20 cellular contexts compared by ENCODE assay signal in the genomic region with DNA sequence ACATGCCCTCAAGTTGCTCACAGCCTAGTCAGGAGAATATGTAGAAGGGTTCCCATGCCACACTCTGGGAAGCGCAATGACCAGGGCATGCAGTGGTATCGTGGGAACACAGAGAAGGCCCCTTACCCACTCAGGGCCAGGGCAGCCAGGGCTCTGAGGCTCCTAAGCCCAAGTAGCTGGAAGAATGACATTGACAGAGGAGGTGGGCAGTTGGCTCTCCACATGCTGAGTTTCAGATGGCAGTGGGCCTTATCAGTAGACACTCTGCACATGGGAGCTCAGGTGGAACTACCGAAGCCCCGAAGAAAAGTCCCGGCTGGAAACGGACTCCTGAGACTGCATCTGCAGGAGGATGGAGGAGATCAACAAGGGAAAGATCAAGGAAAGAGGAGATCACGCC. TPM values are rescaled to one million over a fixed set of nuclear protein-coding genes. Genes with fewer than 3 reads are reported as not detected.
DNase-seq lines count a peak whose midpoint lies in the region; ATAC-seq lines count a peak whose summit lies in the region.
"Had no signal": no experiment of that assay in that cellular context is flagged by ENCODE, and none has a peak within 500 bp of the region (broad histone marks: within the 10 kb centered on the region; RNA-seq: fewer than 3 reads in every experiment).

No MANE protein-coding gene starts in this region.

- no peak overlapping the region for H3K27ac ChIP-seq in CD8-positive, alpha-beta memory T cell (ENCODE audit: low read depth, low read length)
- H3K27ac ChIP-seq: HL-60 had no signal

- H3K9me3 Mint-ChIP-seq in activated naive CD4-positive, alpha-beta T cell treated with anti-CD3 and anti-CD28 coated beads, Interleukin-2, amount 50 U/mL, for 72 hours: no peaks in the 10 kb centered on the region
- H3K9me3 Mint-ChIP-seq in activated naive CD4-positive, alpha-beta T cell treated with anti-CD3 and anti-CD28 coated beads, Interleukin-2, amount 10 ng/mL, durations not matched to agents 7 days and 5 days: no peaks in the 10 kb centered on the region
- no peaks in the 10 kb centered on the region for H3K9me3 Mint-ChIP-seq in CD8-positive, alpha-beta memory T cell
- H3K9me3 Mint-ChIP-seq in central memory CD8-positive, alpha-beta T cell: no peaks in the 10 kb centered on the region
- H3K9me3 Mint-ChIP-seq in stimulated activated memory B cell treated with anti-CD40 and anti-IgM and Interleukin-4, amounts not matched to agents 10 μg/mL and 1 μg/mL and 100 μg/mL, for 72 hours: no peaks in the 10 kb centered on the region

- no peaks in the 10 kb centered on the region for H3K9me3 ChIP-seq in CD8-positive, alpha-beta memory T cell (ENCODE audit: low read length)
- H3K9me3 ChIP-seq: HAP-1 had no signal

- no peak for ATAC-seq in activated naive CD4-positive, alpha-beta T cell treated with anti-CD3 and anti-CD28 coated beads, Interleukin-2, amount 50 U/mL, for 72 hours
- ATAC-seq in central memory CD8-positive, alpha-beta T cell (replicated peaks; ENCODE audit: extremely low read depth, poor library complexity, severe bottlenecking): no peak
- peak; percentile 13 for ATAC-seq in stimulated activated memory B cell treated with anti-CD40 and anti-IgM and Interleukin-4, amounts not matched to agents 10 μg/mL and 1 μg/mL and 100 μg/mL, for 72 hours
- ATAC-seq in HG02981 (IDR thresholded peaks at IDR 0.05; ENCODE audit: unreplicated experiment): no peak
- no peak for ATAC-seq in HG02610 (IDR thresholded peaks at IDR 0.05; ENCODE audit: unreplicated experiment)

- no peaks in the 10 kb centered on the region for H3K27me3 ChIP-seq in CD8-positive, alpha-beta memory T cell (ENCODE audit: insufficient read depth, low read length, poor library complexity, severe bottlenecking)

- CTCF ChIA-PET in activated naive CD4-positive, alpha-beta T cell treated with anti-CD3 and anti-CD28 coated beads, Interleukin-2, amount 10 ng/mL, durations not matched to agents 7 days and 5 days (lab: Charles Lee): no interaction called here
- CTCF ChIA-PET in CD8-positive, alpha-beta memory T cell (lab: Charles Lee): no interaction called here

- no peaks in the 10 kb centered on the region for H3K4me1 ChIP-seq in CD8-positive, alpha-beta memory T cell (ENCODE audit: insufficient read depth, low read length)
- H3K4me1 ChIP-seq: HAP-1 had no signal

- DNase-seq in activated naive CD4-positive, alpha-beta T cell treated with anti-CD3 and anti-CD28 coated beads, Interleukin-2, amount 50 U/mL, for 72 hours (ENCODE audit: low spot score in 2 of 2): no peak
- no peak for DNase-seq in activated naive CD4-positive, alpha-beta T cell treated with anti-CD3 and anti-CD28 coated beads, Interleukin-2, amount 10 ng/mL, durations not matched to agents 7 days and 5 days
- no peak for DNase-seq in CD8-positive, alpha-beta memory T cell
- DNase-seq in central memory CD8-positive, alpha-beta T cell (ENCODE audit: low spot score in 2 of 2): no peak
- DNase-seq: DMS79; Kasumi-1; MM.1S; NCI-H1105 treated with DMSO at 0.1 percent for 48 hours; NCI-H1694 treated with DMSO at 0.1 percent for 48 hours; NCI-H446; NK-92 treated with Interleukin-12 subunit alpha and Interleukin-12 subunit beta, amount 100 ng/mL, for 24 hours; OCI-M1 had no signal

- H3K36me3 ChIP-seq in CD8-positive, alpha-beta memory T cell (ENCODE audit: insufficient read depth, low read length): no peaks in the 10 kb centered on the region
- H3K36me3 ChIP-seq: HAP-1 had no signal

- peaks cover 0 to 6% of the 10 kb centered on the region in 2 donors for H3K36me3 Mint-ChIP-seq in activated naive CD4-positive, alpha-beta T cell treated with anti-CD3 and anti-CD28 coated beads, Interleukin-2, amount 50 U/mL, for 72 hours
- H3K36me3 Mint-ChIP-seq in activated naive CD4-positive, alpha-beta T cell treated with anti-CD3 and anti-CD28 coated beads, Interleukin-2, amount 10 ng/mL, durations not matched to agents 7 days and 5 days: no peaks in the 10 kb centered on the region
- H3K36me3 Mint-ChIP-seq in CD8-positive, alpha-beta memory T cell: no peaks in the 10 kb centered on the region
- H3K36me3 Mint-ChIP-seq in central memory CD8-positive, alpha-beta T cell (ENCODE audit: insufficient read depth): peaks cover 4% of the 10 kb centered on the region
- H3K36me3 Mint-ChIP-seq in stimulated activated memory B cell treated with anti-CD40 and anti-IgM and Interleukin-4, amounts not matched to agents 10 μg/mL and 1 μg/mL and 100 μg/mL, for 72 hours: no peaks in the 10 kb centered on the region
- H3K36me3 Mint-ChIP-seq: CD14-positive monocyte, IgD-negative memory B cell had no signal

- peaks cover 50% of the 10 kb centered on the region for H3K27me3 Mint-ChIP-seq in activated naive CD4-positive, alpha-beta T cell treated with anti-CD3 and anti-CD28 coated beads, Interleukin-2, amount 10 ng/mL, durations not matched to agents 7 days and 5 days
- peaks cover 7 to 35% of the 10 kb centered on the region in 2 donors for H3K27me3 Mint-ChIP-seq in CD8-positive, alpha-beta memory T cell
- H3K27me3 Mint-ChIP-seq in central memory CD8-positive, alpha-beta T cell: peaks cover 61% of the 10 kb centered on the region
- H3K27me3 Mint-ChIP-seq in stimulated activated memory B cell treated with anti-CD40 and anti-IgM and Interleukin-4, amounts not matched to agents 10 μg/mL and 1 μg/mL and 100 μg/mL, for 72 hours: peaks cover 69% of the 10 kb centered on the region

- H3K4me3 Mint-ChIP-seq in activated naive CD4-positive, alpha-beta T cell treated with anti-CD3 and anti-CD28 coated beads, Interleukin-2, amount 10 ng/mL, durations not matched to agents 7 days and 5 days: no peak overlapping the region
- H3K4me3 Mint-ChIP-seq in CD8-positive, alpha-beta memory T cell: peak overlapping the region in 5 of 7 donors; percentile 16 to 86 (median 18)
- H3K4me3 Mint-ChIP-seq in central memory CD8-positive, alpha-beta T cell: peak overlapping the region; percentile 79
- H3K4me3 Mint-ChIP-seq in stimulated activated memory B cell treated with anti-CD40 and anti-IgM and Interleukin-4, amounts not matched to agents 10 μg/mL and 1 μg/mL and 100 μg/mL, for 72 hours: no peak overlapping the region

- H3K4me3 ChIP-seq in CD8-positive, alpha-beta memory T cell (ENCODE audit: low read length): no peak overlapping the region
- H3K4me3 ChIP-seq: HAP-1 had no signal

- H3K4me1 Mint-ChIP-seq in activated naive CD4-positive, alpha-beta T cell treated with anti-CD3 and anti-CD28 coated beads, Interleukin-2, amount 10 ng/mL, durations not matched to agents 7 days and 5 days: peaks cover 33% of the 10 kb centered on the region
- H3K4me1 Mint-ChIP-seq in CD8-positive, alpha-beta memory T cell: peaks cover 9 to 19% (median 16%) of the 10 kb centered on the region in 3 donors
- H3K4me1 Mint-ChIP-seq in central memory CD8-positive, alpha-beta T cell: peaks cover 20% of the 10 kb centered on the region
- H3K4me1 Mint-ChIP-seq in stimulated activated memory B cell treated with anti-CD40 and anti-IgM and Interleukin-4, amounts not matched to agents 10 μg/mL and 1 μg/mL and 100 μg/mL, for 72 hours: peaks cover 18% of the 10 kb centered on the region

- POLR2A ChIA-PET in CD8-positive, alpha-beta memory T cell (lab: Charles Lee): no interaction called here

- H3K27ac Mint-ChIP-seq in activated naive CD4-positive, alpha-beta T cell treated with anti-CD3 and anti-CD28 coated beads, Interleukin-2, amount 50 U/mL, for 72 hours: peak overlapping the region; percentile 65 to 82
- no peak overlapping the region for H3K27ac Mint-ChIP-seq in activated naive CD4-positive, alpha-beta T cell treated with anti-CD3 and anti-CD28 coated beads, Interleukin-2, amount 10 ng/mL, durations not matched to agents 7 days and 5 days
- peak overlapping the region in 3 of 8 donors; percentile 4 to 71 (median 43) for H3K27ac Mint-ChIP-seq in CD8-positive, alpha-beta memory T cell
- peak overlapping the region; percentile 89 for H3K27ac Mint-ChIP-seq in central memory CD8-positive, alpha-beta T cell (ENCODE audit: low read depth)
- H3K27ac Mint-ChIP-seq in stimulated activated memory B cell treated with anti-CD40 and anti-IgM and Interleukin-4, amounts not matched to agents 10 μg/mL and 1 μg/mL and 100 μg/mL, for 72 hours: no peak overlapping the region
- H3K27ac Mint-ChIP-seq: CD14-positive monocyte, IgD-negative memory B cell had no signal

RNA-seq across cellular contexts. Expression of gene SVOPL, which starts 15.7 kb away (rescaled TPM):
- total RNA-seq in activated naive CD4-positive, alpha-beta T cell treated with anti-CD3 and anti-CD28 coated beads, Interleukin-2, amount 50 U/mL, for 72 hours: not detected
- total RNA-seq in CD8-positive, alpha-beta memory T cell: not detected
- polyA plus RNA-seq in CD8-positive, alpha-beta memory T cell: not detected
- total RNA-seq: RPMI7951 had no signal
- polyA plus RNA-seq: CD14-positive monocyte, IgD-negative memory B cell had no signal

Comparison
In these comparisons a context has a peak if more than half of its experiments do, and no peak if none do; other contexts are left out.
1. H3K27ac Mint-ChIP-seq: peak in activated naive CD4-positive, alpha-beta T cell treated with anti-CD3 and anti-CD28 coated beads, Interleukin-2, amount 50 U/mL, for 72 hours (2 of 2) and central memory CD8-positive, alpha-beta T cell (single experiment); none in activated naive CD4-positive, alpha-beta T cell treated with anti-CD3 and anti-CD28 coated beads, Interleukin-2, amount 10 ng/mL, durations not matched to agents 7 days and 5 days (single experiment) and stimulated activated memory B cell treated with anti-CD40 and anti-IgM and Interleukin-4, amounts not matched to agents 10 μg/mL and 1 μg/mL and 100 μg/mL, for 72 hours (single experiment).
2. H3K4me3 Mint-ChIP-seq: peak in CD8-positive, alpha-beta memory T cell (5 of 7) and central memory CD8-positive, alpha-beta T cell (single experiment); none in activated naive CD4-positive, alpha-beta T cell treated with anti-CD3 and anti-CD28 coated beads, Interleukin-2, amount 10 ng/mL, durations not matched to agents 7 days and 5 days (single experiment) and stimulated activated memory B cell treated with anti-CD40 and anti-IgM and Interleukin-4, amounts not matched to agents 10 μg/mL and 1 μg/mL and 100 μg/mL, for 72 hours (single experiment).